ENCODE assay signal across 1 cellular context in genomic region chr7:1531979-1532455, GRCh38.
TF ChIP-seq lines count a peak whose summit lies in the region.

No MANE protein-coding gene starts in this region.

TF ChIP-seq in GM23338, 12 proteins besides CTCF, POLR2A, EP300 and RAD21 (continued from another document):
- no peak for TF ChIP-seq REST (IDR thresholded peaks at IDR 0.05; ENCODE audit: unreplicated experiment)
- no peak for TF ChIP-seq EZH2 (IDR thresholded peaks at IDR 0.05; ENCODE audit: low read depth, unreplicated experiment)
TF ChIP-seq in GM23338: peak in this region for 0.
